Comparison of ENCODE assay signal across 17 cellular contexts in genomic region chr12:47885566-47885965, GRCh38. TPM values are rescaled to one million over a fixed set of nuclear protein-coding genes. Genes with fewer than 3 reads are reported as not detected.
DNase-seq lines count a peak whose midpoint lies in the region; ATAC-seq and TF ChIP-seq lines count a peak whose summit lies in the region.
"Had no signal": no experiment of that assay in that cellular context is flagged by ENCODE, and none has a peak within 500 bp of the region (broad histone marks: within the 10 kb centered on the region; RNA-seq: fewer than 3 reads in every experiment).

No MANE protein-coding gene starts in this region.

- H3K27ac Mint-ChIP-seq in activated naive CD4-positive, alpha-beta T cell treated with anti-CD3 and anti-CD28 coated beads, Interleukin-2, amount 10 ng/mL, durations not matched to agents 7 days and 5 days, result peak overlapping the region; percentile 82
- peak overlapping the region; percentile 97 for H3K27ac Mint-ChIP-seq in activated naive CD8-positive, alpha-beta T cell treated with anti-CD3 and anti-CD28 coated beads, Interleukin-2, amount 50 U/mL, for 24 hours
- peak overlapping the region; percentile 69 for H3K27ac Mint-ChIP-seq in stimulated activated memory B cell treated with anti-CD40 and anti-IgM and Interleukin-4, amounts not matched to agents 10 μg/mL and 1 μg/mL and 100 μg/mL, for 72 hours
- no peak overlapping the region for H3K27ac Mint-ChIP-seq in endodermal cell

- no peak for TF ChIP-seq CTCF in OCI-LY7 (conservative IDR thresholded peaks at IDR 0.05; ENCODE audit: low read length)
- no peak for TF ChIP-seq CTCF in endodermal cell (conservative IDR thresholded peaks at IDR 0.05)

- H3K4me1 ChIP-seq in OCI-LY7 (ENCODE audit: insufficient read depth, low read length, poor library complexity, severe bottlenecking) (peaks cover 72% of the 10 kb centered on the region), endodermal cell (ENCODE audit: control insufficient read depth, insufficient read depth, low read length) (no peaks in the 10 kb centered on the region)

- no peaks in the 10 kb centered on the region for H3K79me2 ChIP-seq in OCI-LY7 (ENCODE audit: insufficient read depth, low read depth, low read length)

- no TSS peak for BruUV-seq in OCI-LY7 (replicated peaks; lab: Mats Ljungman, UMichigan)

- no peaks in the 10 kb centered on the region for H3K36me3 ChIP-seq in OCI-LY7 (ENCODE audit: insufficient read depth, low read length)
- H3K36me3 ChIP-seq in endodermal cell (ENCODE audit: control insufficient read depth, insufficient read depth, low read length), result no peaks in the 10 kb centered on the region
- H3K36me3 ChIP-seq: heart right ventricle, neutrophil, thoracic aorta had no signal

- intact Hi-C loops in OCI-LY7 (cut with micrococcal nuclease; ENCODE audit: unreplicated experiment), result no loop called here

- no peak for ATAC-seq in activated naive CD8-positive, alpha-beta T cell treated with anti-CD3 and anti-CD28 coated beads, Interleukin-2, amount 50 U/mL, for 24 hours
- ATAC-seq in stimulated activated memory B cell treated with anti-CD40 and anti-IgM and Interleukin-4, amounts not matched to agents 10 μg/mL and 1 μg/mL and 100 μg/mL, for 72 hours, result no peak
- ATAC-seq in GM19395 (IDR thresholded peaks at IDR 0.05; ENCODE audit: unreplicated experiment), result no peak
- ATAC-seq: heart right ventricle, PC-3 had no signal

- H3K27ac ChIP-seq in OCI-LY7 (ENCODE audit: low read depth, low read length, poor library complexity, severe bottlenecking) (no peak overlapping the region), endodermal cell (ENCODE audit: low read depth, low read length) (no peak overlapping the region)
- H3K27ac ChIP-seq: heart right ventricle, neutrophil, thoracic aorta had no signal

- H3K9ac ChIP-seq in endodermal cell (ENCODE audit: extremely low read depth, low read length, poor library complexity, severe bottlenecking), result no peak overlapping the region

- no peaks in the 10 kb centered on the region for H3K9me3 Mint-ChIP-seq in activated naive CD4-positive, alpha-beta T cell treated with anti-CD3 and anti-CD28 coated beads, Interleukin-2, amount 10 ng/mL, durations not matched to agents 7 days and 5 days
- H3K9me3 Mint-ChIP-seq in activated naive CD8-positive, alpha-beta T cell treated with anti-CD3 and anti-CD28 coated beads, Interleukin-2, amount 50 U/mL, for 24 hours, result no peaks in the 10 kb centered on the region
- no peaks in the 10 kb centered on the region for H3K9me3 Mint-ChIP-seq in stimulated activated memory B cell treated with anti-CD40 and anti-IgM and Interleukin-4, amounts not matched to agents 10 μg/mL and 1 μg/mL and 100 μg/mL, for 72 hours
- no peaks in the 10 kb centered on the region for H3K9me3 Mint-ChIP-seq in endodermal cell
- H3K9me3 Mint-ChIP-seq: CD8-positive, alpha-beta memory T cell had no signal

- POLR2A ChIA-PET in OCI-LY7 (lab: Charles Lee), result interaction anchor here (1.3 to 2.3 kb wide), 2 partner anchors 10 to 11 kb away, joined by 4 to 6 read pairs; no protein-coding TSS in a partner anchor

- CTCF ChIA-PET in activated naive CD4-positive, alpha-beta T cell treated with anti-CD3 and anti-CD28 coated beads, Interleukin-2, amount 10 ng/mL, durations not matched to agents 7 days and 5 days (lab: Charles Lee), result interaction anchor here (1.1 to 5.9 kb wide), 17 partner anchors 11 to 297 kb away, joined by 3 to 57 read pairs (median 6); partner anchors contain the start of genes CCDC184 and RPAP3
- CTCF ChIA-PET in OCI-LY7 (lab: Charles Lee; ENCODE audit: unreplicated experiment), result interaction anchor here (0.5 to 1.9 kb wide), 2 partner anchors 8 to 84 kb away, joined by 5 to 12 read pairs; no protein-coding TSS in a partner anchor

- H3K27me3 Mint-ChIP-seq in activated naive CD4-positive, alpha-beta T cell treated with anti-CD3 and anti-CD28 coated beads, Interleukin-2, amount 10 ng/mL, durations not matched to agents 7 days and 5 days, result no peaks in the 10 kb centered on the region
- no peaks in the 10 kb centered on the region for H3K27me3 Mint-ChIP-seq in activated naive CD8-positive, alpha-beta T cell treated with anti-CD3 and anti-CD28 coated beads, Interleukin-2, amount 50 U/mL, for 24 hours
- H3K27me3 Mint-ChIP-seq in stimulated activated memory B cell treated with anti-CD40 and anti-IgM and Interleukin-4, amounts not matched to agents 10 μg/mL and 1 μg/mL and 100 μg/mL, for 72 hours, result peaks cover 19% of the 10 kb centered on the region
- peaks cover 20% of the 10 kb centered on the region for H3K27me3 Mint-ChIP-seq in endodermal cell (ENCODE audit: insufficient read depth)

- peak overlapping the region; percentile 81 for H3K4me2 ChIP-seq in OCI-LY7 (ENCODE audit: low read length)

- H3K27me3 ChIP-seq in endodermal cell (ENCODE audit: control insufficient read depth, insufficient read depth, low read length, poor library complexity, severe bottlenecking), result peaks cover 8% of the 10 kb centered on the region
- H3K27me3 ChIP-seq: neutrophil had no signal

- no peak overlapping the region for H2AFZ ChIP-seq in OCI-LY7 (ENCODE audit: low read length)

- no peak for DNase-seq in activated naive CD4-positive, alpha-beta T cell treated with anti-CD3 and anti-CD28 coated beads, Interleukin-2, amount 10 ng/mL, durations not matched to agents 7 days and 5 days
- no peak for DNase-seq in activated naive CD4-positive, alpha-beta T cell (lab: John Stamatoyannopoulos, UW)
- DNase-seq in OCI-LY7 (ENCODE audit: low spot score), result no peak
- DNase-seq in activated naive CD8-positive, alpha-beta T cell treated with anti-CD3 and anti-CD28 coated beads, Interleukin-2, amount 50 U/mL, for 24 hours, result no peak
- DNase-seq in endodermal cell, result no peak
- DNase-seq: heart right ventricle, MM.1S, NCI-H146, NCI-H2171, PC-3, SHP77 treated with DMSO at 0.1 percent for 48 hours, T1000 had no signal

- no peaks in the 10 kb centered on the region for H3K9me2 ChIP-seq in OCI-LY7 (ENCODE audit: insufficient read depth, low read length)

- H3K4me3 ChIP-seq in OCI-LY7 (ENCODE audit: low read depth, low read length, poor library complexity, severe bottlenecking) (no peak overlapping the region), endodermal cell (ENCODE audit: low read length) (no peak overlapping the region)
- H3K4me3 ChIP-seq: heart right ventricle, thoracic aorta had no signal

- no peak overlapping the region for H3K4me3 Mint-ChIP-seq in activated naive CD4-positive, alpha-beta T cell treated with anti-CD3 and anti-CD28 coated beads, Interleukin-2, amount 10 ng/mL, durations not matched to agents 7 days and 5 days
- H3K4me3 Mint-ChIP-seq in activated naive CD8-positive, alpha-beta T cell treated with anti-CD3 and anti-CD28 coated beads, Interleukin-2, amount 50 U/mL, for 24 hours, result peak overlapping the region; percentile 83
- H3K4me3 Mint-ChIP-seq in stimulated activated memory B cell treated with anti-CD40 and anti-IgM and Interleukin-4, amounts not matched to agents 10 μg/mL and 1 μg/mL and 100 μg/mL, for 72 hours, result no peak overlapping the region
- no peak overlapping the region for H3K4me3 Mint-ChIP-seq in endodermal cell

- peaks cover 86% of the 10 kb centered on the region for H3K4me1 Mint-ChIP-seq in activated naive CD4-positive, alpha-beta T cell treated with anti-CD3 and anti-CD28 coated beads, Interleukin-2, amount 10 ng/mL, durations not matched to agents 7 days and 5 days
- H3K4me1 Mint-ChIP-seq in activated naive CD8-positive, alpha-beta T cell treated with anti-CD3 and anti-CD28 coated beads, Interleukin-2, amount 50 U/mL, for 24 hours, result peaks cover 91% of the 10 kb centered on the region
- H3K4me1 Mint-ChIP-seq in stimulated activated memory B cell treated with anti-CD40 and anti-IgM and Interleukin-4, amounts not matched to agents 10 μg/mL and 1 μg/mL and 100 μg/mL, for 72 hours, result peaks cover 71% of the 10 kb centered on the region
- H3K4me1 Mint-ChIP-seq in endodermal cell, result no peaks in the 10 kb centered on the region

- no peaks in the 10 kb centered on the region for H4K20me1 ChIP-seq in OCI-LY7 (ENCODE audit: insufficient read depth, low read length)

- H3K9me3 ChIP-seq in OCI-LY7 (ENCODE audit: low read length), result no peaks in the 10 kb centered on the region
- no peaks in the 10 kb centered on the region for H3K9me3 ChIP-seq in endodermal cell (ENCODE audit: control insufficient read depth, low read length)
- H3K9me3 ChIP-seq: heart right ventricle, neutrophil, thoracic aorta had no signal

- H3K36me3 Mint-ChIP-seq in activated naive CD4-positive, alpha-beta T cell treated with anti-CD3 and anti-CD28 coated beads, Interleukin-2, amount 10 ng/mL, durations not matched to agents 7 days and 5 days, result peaks cover 14% of the 10 kb centered on the region
- H3K36me3 Mint-ChIP-seq in activated naive CD8-positive, alpha-beta T cell treated with anti-CD3 and anti-CD28 coated beads, Interleukin-2, amount 50 U/mL, for 24 hours (ENCODE audit: low read depth), result peaks cover 61% of the 10 kb centered on the region
- peaks cover 21% of the 10 kb centered on the region for H3K36me3 Mint-ChIP-seq in stimulated activated memory B cell treated with anti-CD40 and anti-IgM and Interleukin-4, amounts not matched to agents 10 μg/mL and 1 μg/mL and 100 μg/mL, for 72 hours
- H3K36me3 Mint-ChIP-seq in endodermal cell (ENCODE audit: low read depth), result no peaks in the 10 kb centered on the region
- H3K36me3 Mint-ChIP-seq: CD8-positive, alpha-beta memory T cell had no signal

- WGBS in endodermal cell (ENCODE audit: insufficient coverage in 1 of 2, insufficient read length in 1 of 2), 2 experiments, result 68 to 70% methylated on average over 2 of the region's 2 CpGs

RNA-seq across cellular contexts. Expression of gene VDR, which starts 19.2 kb away (rescaled TPM):
- total RNA-seq in OCI-LY7 (2014; rRNA removed; shearing (Covaris generic)), result 4.8 and 5.4 TPM in 2 replicates
- total RNA-seq in OCI-LY7 (2022), result 1.9 and 2.4 TPM in 2 replicates
- under 1 TPM in 1 of 2 donors, not detected in 1; 0.04 TPM for total RNA-seq in endodermal cell
- not detected for polyA plus RNA-seq in endodermal cell (2013, experiment 1 of 2)
- polyA plus RNA-seq in endodermal cell (2013, experiment 2 of 2), result not detected
